ENCODE assay signal across 26 cellular contexts in genomic region chr5:61822584-61822983, GRCh38.
"Had no signal": no experiment of that assay in that cellular context is flagged by ENCODE, and none has a peak within 500 bp of the region (broad histone marks: within the 10 kb centered on the region; RNA-seq: fewer than 3 reads in every experiment).

No MANE protein-coding gene starts in this region.

- H3K9me3 ChIP-seq: esophagus muscularis mucosa, heart right ventricle, lower lobe of right lung, ovary, tibial nerve had no signal

- ATAC-seq: activated T-cell treated with anti-CD3 and anti-CD28 coated beads, Interleukin-2, amount 50 U/mL, for 72 hours; foreskin keratinocyte; heart right ventricle; lower lobe of right lung; sciatic nerve; stimulated activated effector memory CD8-positive, alpha-beta T cell treated with anti-CD3 and anti-CD28 coated beads, Interleukin-12 subunit alpha, Interleukin-12 subunit beta, amount 100 ng/mL, for 72 hours had no signal

- DNase-seq: activated CD4-positive, alpha-beta T cell treated with anti-CD3 and anti-CD28 coated beads for 4 hours; activated CD4-positive, alpha-beta T cell treated with anti-CD3 and anti-CD28 coated beads, Interleukin-2, amount 50 U/mL, for 4 hours; activated naive CD4-positive, alpha-beta T cell; activated T-cell treated with anti-CD3 and anti-CD28 coated beads for 4 hours; activated T-cell treated with anti-CD3 and anti-CD28 coated beads, Interleukin-2, amount 50 U/mL, for 72 hours; amniotic stem cell; dermis blood vessel endothelial cell; effector CD4-positive, alpha-beta T cell; foreskin keratinocyte; heart right ventricle; lower lobe of right lung; mesenchymal stem cell; natural killer cell; ovary; retina; small intestine; stimulated activated CD4-positive, alpha-beta T cell treated with anti-CD3 and anti-CD28 coated beads, Interleukin-4, amount 100 ng/mL, for 24 hours; T-helper 2 cell had no signal

- H3K27ac ChIP-seq: esophagus muscularis mucosa, foreskin keratinocyte, heart right ventricle, lower lobe of right lung, ovary, tibial nerve had no signal

- H3K36me3 Mint-ChIP-seq: activated naive CD8-positive, alpha-beta T cell; natural killer cell; stimulated activated effector memory CD8-positive, alpha-beta T cell treated with anti-CD3 and anti-CD28 coated beads, Interleukin-12 subunit alpha, Interleukin-12 subunit beta, amount 100 ng/mL, for 72 hours had no signal

- H3K4me3 ChIP-seq: esophagus muscularis mucosa, heart right ventricle, lower lobe of right lung, ovary, tibial nerve had no signal

- H3K4me1 Mint-ChIP-seq: stimulated activated effector memory CD8-positive, alpha-beta T cell treated with anti-CD3 and anti-CD28 coated beads, Interleukin-12 subunit alpha, Interleukin-12 subunit beta, amount 100 ng/mL, for 72 hours had no signal

- H3K27me3 ChIP-seq: esophagus muscularis mucosa, foreskin keratinocyte, ovary, tibial nerve had no signal

- H3K4me3 Mint-ChIP-seq: activated naive CD8-positive, alpha-beta T cell; activated T-cell treated with anti-CD3 and anti-CD28 coated beads, Interleukin-2, amount 50 U/mL, for 72 hours; natural killer cell; stimulated activated effector memory CD8-positive, alpha-beta T cell treated with anti-CD3 and anti-CD28 coated beads, Interleukin-12 subunit alpha, Interleukin-12 subunit beta, amount 100 ng/mL, for 72 hours had no signal

- H3K36me3 ChIP-seq: esophagus muscularis mucosa, heart right ventricle, lower lobe of right lung, ovary, tibial nerve had no signal

- H3K4me1 ChIP-seq: foreskin keratinocyte, lower lobe of right lung had no signal

- H3K27ac Mint-ChIP-seq: activated naive CD8-positive, alpha-beta T cell; activated T-cell treated with anti-CD3 and anti-CD28 coated beads, Interleukin-2, amount 50 U/mL, for 72 hours; natural killer cell; progenitor cell of endocrine pancreas; stimulated activated effector memory CD8-positive, alpha-beta T cell treated with anti-CD3 and anti-CD28 coated beads, Interleukin-12 subunit alpha, Interleukin-12 subunit beta, amount 100 ng/mL, for 72 hours had no signal

- FAIRE-seq: bronchial epithelial cell, colon, small intestine had no signal
